In the genomic region with DNA sequence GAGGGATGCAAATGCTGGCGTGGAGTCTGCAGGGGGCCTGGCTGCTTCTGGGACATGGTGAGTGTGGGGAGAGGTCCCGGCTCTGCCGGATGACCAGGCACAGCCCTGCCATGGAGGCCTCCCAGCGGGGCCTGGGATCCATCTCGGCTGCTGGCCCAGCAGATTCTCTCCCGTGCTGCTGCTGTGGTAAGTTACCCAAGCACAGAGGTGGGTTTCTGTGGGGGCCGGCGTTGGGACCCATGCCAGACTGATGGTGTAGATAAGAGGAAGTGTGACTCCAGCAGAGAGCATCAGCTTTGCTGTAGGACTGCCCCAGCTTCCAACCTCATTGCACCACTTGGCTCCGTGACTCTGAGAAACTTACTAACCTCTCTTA, we compare ENCODE assay signal across 28 cellular contexts.
A peak's percentile ranks its signal among the peaks of the same experiment; 100 is the strongest.
DNase-seq lines count a peak whose midpoint lies in the region; ATAC-seq and TF ChIP-seq lines count a peak whose summit lies in the region.
"Had no signal": no experiment of that assay in that cellular context is flagged by ENCODE, and none has a peak within 500 bp of the region (broad histone marks: within the 10 kb centered on the region; RNA-seq: fewer than 3 reads in every experiment).

No MANE protein-coding gene starts in this region.

- H3K4me1 ChIP-seq in lung (ENCODE audit: control insufficient read depth in 2 of 2, insufficient read depth in 2 of 2, low read length in 2 of 2) = no peaks in the 10 kb centered on the region
- H3K4me1 ChIP-seq: prostate gland, thyroid gland had no signal

- peak; percentile 8 for DNase-seq in activated CD4-positive, alpha-beta memory T cell treated with anti-CD3 and anti-CD28 coated beads, Interleukin-2, amount 10 ng/mL, durations not matched to agents 7 days and 5 days
- no peak for DNase-seq in activated CD4-positive, alpha-beta memory T cell treated with anti-CD3 and anti-CD28 coated beads for 36 hours
- peak; percentile 11 for DNase-seq in RPMI8226
- DNase-seq in lung (ENCODE audit: low spot score) = peak; percentile 23
- DNase-seq in type B pancreatic cell (ENCODE audit: extremely low spot score, unreplicated experiment) = peak; percentile 54
- DNase-seq in NCI-H1417 (lab: John Stamatoyannopoulos, UW) = no peak
- no peak for DNase-seq in activated T-helper 1 cell treated with anti-CD3 and anti-CD28 coated beads, Interleukin-12 subunit alpha, Interleukin-12 subunit beta, Interleukin-2, Interleukin-4 antibody, amounts not matched to agents 30 ng/mL and 10 ng/mL and 1 ng/mL, durations not matched to agents 14 hours and 24 hours and 36 hours (ENCODE audit: low spot score)
- DNase-seq: activated B cell treated with CpG ODN at 0.5 μM for 24 hours; COR-L47; effector CD4-positive, alpha-beta T cell; foreskin melanocyte; GM23248; HFFc6; immature natural killer cell; NCI-H1436; NCI-H2171; NCI-H524; stimulated activated CD4-positive, alpha-beta T cell treated with anti-CD3 and anti-CD28 coated beads, Interleukin-1b, Interleukin-23, amount 100 ng/mL, for 48 hours; thyroid gland had no signal

- no peak for TF ChIP-seq CTCF in lung (IDR thresholded peaks at IDR 0.05; ENCODE audit: control extremely low read depth, extremely low read depth)
- TF ChIP-seq CTCF in type B pancreatic cell (conservative IDR thresholded peaks at IDR 0.05) = no peak

- H3K27ac Mint-ChIP-seq in activated CD4-positive, alpha-beta memory T cell treated with anti-CD3 and anti-CD28 coated beads, Interleukin-2, amount 10 ng/mL, durations not matched to agents 7 days and 5 days = no peak overlapping the region
- H3K27ac Mint-ChIP-seq in activated CD4-positive, alpha-beta memory T cell treated with anti-CD3 and anti-CD28 coated beads for 36 hours = no peak overlapping the region
- no peak overlapping the region for H3K27ac Mint-ChIP-seq in type B pancreatic cell
- no peak overlapping the region for H3K27ac Mint-ChIP-seq in activated T-helper 1 cell treated with anti-CD3 and anti-CD28 coated beads, Interleukin-12 subunit alpha, Interleukin-12 subunit beta, Interleukin-2, Interleukin-4 antibody, amounts not matched to agents 30 ng/mL and 10 ng/mL and 1 ng/mL, durations not matched to agents 14 hours and 24 hours and 36 hours
- H3K27ac Mint-ChIP-seq: activated B cell treated with CpG ODN at 0.5 μM for 24 hours; activated CD8-positive, alpha-beta T cell treated with anti-CD3 and anti-CD28 coated beads, Interleukin-2, amount 10 ng/mL, durations not matched to agents 7 days and 5 days; activated naive CD4-positive, alpha-beta T cell treated with anti-CD3 and anti-CD28 coated beads, Interleukin-2, amount 50 U/mL, for 72 hours; HFFc6; T-helper 2 cell treated with Interferon-gamma antibody and Interleukin-4, amounts not matched to agents 5 μg/mL and 100 μg/mL, for 36 hours had no signal

- H3K36me3 Mint-ChIP-seq in activated CD4-positive, alpha-beta memory T cell treated with anti-CD3 and anti-CD28 coated beads, Interleukin-2, amount 10 ng/mL, durations not matched to agents 7 days and 5 days (ENCODE audit: low read depth) = no peaks in the 10 kb centered on the region
- no peaks in the 10 kb centered on the region for H3K36me3 Mint-ChIP-seq in activated CD4-positive, alpha-beta memory T cell treated with anti-CD3 and anti-CD28 coated beads for 36 hours
- H3K36me3 Mint-ChIP-seq in type B pancreatic cell = no peaks in the 10 kb centered on the region
- H3K36me3 Mint-ChIP-seq in activated T-helper 1 cell treated with anti-CD3 and anti-CD28 coated beads, Interleukin-12 subunit alpha, Interleukin-12 subunit beta, Interleukin-2, Interleukin-4 antibody, amounts not matched to agents 30 ng/mL and 10 ng/mL and 1 ng/mL, durations not matched to agents 14 hours and 24 hours and 36 hours (ENCODE audit: low read depth) = no peaks in the 10 kb centered on the region
- H3K36me3 Mint-ChIP-seq: activated naive CD4-positive, alpha-beta T cell treated with anti-CD3 and anti-CD28 coated beads, Interleukin-2, amount 50 U/mL, for 72 hours; immature natural killer cell had no signal

- H3K27me3 Mint-ChIP-seq in activated CD4-positive, alpha-beta memory T cell treated with anti-CD3 and anti-CD28 coated beads, Interleukin-2, amount 10 ng/mL, durations not matched to agents 7 days and 5 days = peaks cover 7% of the 10 kb centered on the region
- peaks cover 3% of the 10 kb centered on the region for H3K27me3 Mint-ChIP-seq in activated CD4-positive, alpha-beta memory T cell treated with anti-CD3 and anti-CD28 coated beads for 36 hours
- H3K27me3 Mint-ChIP-seq in type B pancreatic cell = peaks cover 8% of the 10 kb centered on the region
- peaks cover 4% of the 10 kb centered on the region for H3K27me3 Mint-ChIP-seq in activated T-helper 1 cell treated with anti-CD3 and anti-CD28 coated beads, Interleukin-12 subunit alpha, Interleukin-12 subunit beta, Interleukin-2, Interleukin-4 antibody, amounts not matched to agents 30 ng/mL and 10 ng/mL and 1 ng/mL, durations not matched to agents 14 hours and 24 hours and 36 hours (ENCODE audit: insufficient read depth)
- H3K27me3 Mint-ChIP-seq: activated B cell treated with CpG ODN at 0.5 μM for 24 hours had no signal

- H3K27me3 ChIP-seq in lung (ENCODE audit: control insufficient read depth, insufficient read depth) = no peaks in the 10 kb centered on the region
- H3K27me3 ChIP-seq: hepatocyte, thyroid gland had no signal

- no peak for ATAC-seq in lung (ENCODE audit: insufficient read depth, low FRiP score)
- ATAC-seq in HG03097 (IDR thresholded peaks at IDR 0.05; ENCODE audit: low FRiP score, unreplicated experiment) = no peak
- ATAC-seq: activated CD8-positive, alpha-beta T cell treated with anti-CD3 and anti-CD28 coated beads, Interleukin-2, amount 10 ng/mL, durations not matched to agents 7 days and 5 days; activated naive CD4-positive, alpha-beta T cell treated with anti-CD3 and anti-CD28 coated beads, Interleukin-2, amount 50 U/mL, for 72 hours; HepG2 had no signal

- POLR2A ChIA-PET in activated CD4-positive, alpha-beta memory T cell treated with anti-CD3 and anti-CD28 coated beads, Interleukin-2, amount 10 ng/mL, durations not matched to agents 7 days and 5 days (lab: Charles Lee) = no interaction called here
- POLR2A ChIA-PET in activated CD4-positive, alpha-beta memory T cell treated with anti-CD3 and anti-CD28 coated beads for 36 hours (lab: Charles Lee) = no interaction called here

- no peaks in the 10 kb centered on the region for H3K36me3 ChIP-seq in lung (ENCODE audit: control insufficient read depth in 2 of 2, insufficient read depth in 2 of 2, low read length in 2 of 2)
- H3K36me3 ChIP-seq: prostate gland, thyroid gland had no signal

- no peak overlapping the region for H3K4me3 ChIP-seq in lung
- H3K4me3 ChIP-seq: GM23248, hepatocyte, prostate gland, thyroid gland had no signal

- intact Hi-C loops in activated CD4-positive, alpha-beta memory T cell treated with anti-CD3 and anti-CD28 coated beads for 36 hours (cut with micrococcal nuclease) = no loop called here
- intact Hi-C loops in activated T-helper 1 cell treated with anti-CD3 and anti-CD28 coated beads, Interleukin-12 subunit alpha, Interleukin-12 subunit beta, Interleukin-2, Interleukin-4 antibody, amounts not matched to agents 30 ng/mL and 10 ng/mL and 1 ng/mL, durations not matched to agents 14 hours and 24 hours and 36 hours (cut with micrococcal nuclease) = no loop called here

- WGBS in lung, 2 donors = 55 to 61% methylated on average over 9 of the region's 9 CpGs

- no peaks in the 10 kb centered on the region for H3K9me3 ChIP-seq in lung (ENCODE audit: control insufficient read depth in 2 of 2, insufficient read depth in 1 of 2, low read length in 1 of 2)
- H3K9me3 ChIP-seq: prostate gland, thyroid gland had no signal

- CTCF ChIA-PET in activated CD4-positive, alpha-beta memory T cell treated with anti-CD3 and anti-CD28 coated beads, Interleukin-2, amount 10 ng/mL, durations not matched to agents 7 days and 5 days (lab: Charles Lee) = no interaction called here
- CTCF ChIA-PET in activated CD4-positive, alpha-beta memory T cell treated with anti-CD3 and anti-CD28 coated beads for 36 hours (lab: Charles Lee) = no interaction called here

- no peaks in the 10 kb centered on the region for H3K9me3 Mint-ChIP-seq in activated CD4-positive, alpha-beta memory T cell treated with anti-CD3 and anti-CD28 coated beads, Interleukin-2, amount 10 ng/mL, durations not matched to agents 7 days and 5 days
- no peaks in the 10 kb centered on the region for H3K9me3 Mint-ChIP-seq in activated CD4-positive, alpha-beta memory T cell treated with anti-CD3 and anti-CD28 coated beads for 36 hours
- H3K9me3 Mint-ChIP-seq in type B pancreatic cell = no peaks in the 10 kb centered on the region
- no peaks in the 10 kb centered on the region for H3K9me3 Mint-ChIP-seq in activated T-helper 1 cell treated with anti-CD3 and anti-CD28 coated beads, Interleukin-12 subunit alpha, Interleukin-12 subunit beta, Interleukin-2, Interleukin-4 antibody, amounts not matched to agents 30 ng/mL and 10 ng/mL and 1 ng/mL, durations not matched to agents 14 hours and 24 hours and 36 hours
- H3K9me3 Mint-ChIP-seq: activated B cell treated with CpG ODN at 0.5 μM for 24 hours; activated naive CD4-positive, alpha-beta T cell treated with anti-CD3 and anti-CD28 coated beads, Interleukin-2, amount 50 U/mL, for 72 hours; central memory CD8-positive, alpha-beta T cell; immature natural killer cell; T-helper 2 cell treated with Interferon-gamma antibody and Interleukin-4, amounts not matched to agents 5 μg/mL and 100 μg/mL, for 36 hours had no signal

- H3K4me1 Mint-ChIP-seq in activated CD4-positive, alpha-beta memory T cell treated with anti-CD3 and anti-CD28 coated beads, Interleukin-2, amount 10 ng/mL, durations not matched to agents 7 days and 5 days = no peaks in the 10 kb centered on the region
- no peaks in the 10 kb centered on the region for H3K4me1 Mint-ChIP-seq in activated CD4-positive, alpha-beta memory T cell treated with anti-CD3 and anti-CD28 coated beads for 36 hours (ENCODE audit: low read depth)
- H3K4me1 Mint-ChIP-seq in type B pancreatic cell (ENCODE audit: unreplicated experiment) = peaks cover 4% of the 10 kb centered on the region
- H3K4me1 Mint-ChIP-seq in activated T-helper 1 cell treated with anti-CD3 and anti-CD28 coated beads, Interleukin-12 subunit alpha, Interleukin-12 subunit beta, Interleukin-2, Interleukin-4 antibody, amounts not matched to agents 30 ng/mL and 10 ng/mL and 1 ng/mL, durations not matched to agents 14 hours and 24 hours and 36 hours (ENCODE audit: low read depth) = no peaks in the 10 kb centered on the region
- H3K4me1 Mint-ChIP-seq: central memory CD8-positive, alpha-beta T cell had no signal

- H3K4me3 Mint-ChIP-seq in activated CD4-positive, alpha-beta memory T cell treated with anti-CD3 and anti-CD28 coated beads, Interleukin-2, amount 10 ng/mL, durations not matched to agents 7 days and 5 days = no peak overlapping the region
- no peak overlapping the region for H3K4me3 Mint-ChIP-seq in activated CD4-positive, alpha-beta memory T cell treated with anti-CD3 and anti-CD28 coated beads for 36 hours
- no peak overlapping the region for H3K4me3 Mint-ChIP-seq in type B pancreatic cell
- no peak overlapping the region for H3K4me3 Mint-ChIP-seq in activated T-helper 1 cell treated with anti-CD3 and anti-CD28 coated beads, Interleukin-12 subunit alpha, Interleukin-12 subunit beta, Interleukin-2, Interleukin-4 antibody, amounts not matched to agents 30 ng/mL and 10 ng/mL and 1 ng/mL, durations not matched to agents 14 hours and 24 hours and 36 hours
- H3K4me3 Mint-ChIP-seq: activated B cell treated with CpG ODN at 0.5 μM for 24 hours; activated CD8-positive, alpha-beta T cell treated with anti-CD3 and anti-CD28 coated beads, Interleukin-2, amount 10 ng/mL, durations not matched to agents 7 days and 5 days; central memory CD8-positive, alpha-beta T cell; HFFc6; immature natural killer cell; T-helper 2 cell treated with Interferon-gamma antibody and Interleukin-4, amounts not matched to agents 5 μg/mL and 100 μg/mL, for 36 hours had no signal

- no peak overlapping the region for H3K27ac ChIP-seq in lung (ENCODE audit: low read depth in 1 of 2, low read length in 1 of 2)
- H3K27ac ChIP-seq: GM23248, hepatocyte, HL-60, prostate gland, thyroid gland had no signal

Comparison
In these comparisons a context has a peak if more than half of its experiments do, and no peak if none do; other contexts are left out.
1. DNase-seq: peak in activated CD4-positive, alpha-beta memory T cell treated with anti-CD3 and anti-CD28 coated beads, Interleukin-2, amount 10 ng/mL, durations not matched to agents 7 days and 5 days (single experiment), RPMI8226 (single experiment), lung (single experiment) and type B pancreatic cell (single experiment); none in activated CD4-positive, alpha-beta memory T cell treated with anti-CD3 and anti-CD28 coated beads for 36 hours (single experiment), NCI-H1417 (0 of 3) and activated T-helper 1 cell treated with anti-CD3 and anti-CD28 coated beads, Interleukin-12 subunit alpha, Interleukin-12 subunit beta, Interleukin-2, Interleukin-4 antibody, amounts not matched to agents 30 ng/mL and 10 ng/mL and 1 ng/mL, durations not matched to agents 14 hours and 24 hours and 36 hours (single experiment).